ENCODE assay signal across 16 cellular contexts in the genomic region with DNA sequence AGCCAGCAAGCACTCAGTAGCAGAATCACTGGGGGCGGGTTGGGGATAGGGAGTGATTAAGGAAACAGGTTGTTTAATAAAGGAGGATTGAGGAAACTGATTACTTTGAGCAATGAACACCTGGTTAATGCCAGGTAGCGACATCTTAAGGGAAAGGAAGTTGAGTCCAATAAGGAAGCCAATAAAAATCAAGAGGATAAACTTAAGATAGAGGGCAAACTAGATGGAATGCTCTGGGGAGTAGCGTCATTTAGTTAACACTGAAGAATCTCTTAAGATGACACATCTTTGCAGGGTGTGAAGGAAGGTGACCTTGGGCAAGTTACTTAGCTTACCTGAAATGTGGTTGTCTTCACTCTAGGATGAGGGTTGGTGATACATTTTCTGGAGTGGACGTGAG.
A peak's percentile ranks its signal among the peaks of the same experiment; 100 is the strongest.
DNase-seq lines count a peak whose midpoint lies in the region; ATAC-seq, FAIRE-seq and TF ChIP-seq lines count a peak whose summit lies in the region.
"Had no signal": no experiment of that assay in that cellular context is flagged by ENCODE, and none has a peak within 500 bp of the region (broad histone marks: within the 10 kb centered on the region; RNA-seq: fewer than 3 reads in every experiment).

No MANE protein-coding gene starts in this region.

- BruUV-seq in PC-3 (replicated peaks; lab: Mats Ljungman, UMichigan) = no TSS peak

- H3K27me3 ChIP-seq in small intestine (ENCODE audit: control insufficient read depth in 2 of 2, insufficient read depth in 2 of 2, low read length in 2 of 2) = no peaks in the 10 kb centered on the region
- H3K27me3 ChIP-seq in PC-3 (ENCODE audit: low read length) = no peaks in the 10 kb centered on the region
- H3K27me3 ChIP-seq: BLaER1 had no signal

- no peak for ATAC-seq in activated CD8-positive, alpha-beta T cell treated with anti-CD3 and anti-CD28 coated beads, Interleukin-2, amount 10 ng/mL, durations not matched to agents 7 days and 5 days
- no peak for ATAC-seq in activated CD8-positive, alpha-beta T cell treated with anti-CD3 and anti-CD28 coated beads for 36 hours
- ATAC-seq in left colon = peak; percentile 90
- ATAC-seq in PC-3 = no peak
- ATAC-seq in GM21526 (IDR thresholded peaks at IDR 0.05; ENCODE audit: low FRiP score, unreplicated experiment) = no peak
- ATAC-seq: GM23338 had no signal

- no peaks in the 10 kb centered on the region for H3K36me3 Mint-ChIP-seq in activated CD8-positive, alpha-beta T cell treated with anti-CD3 and anti-CD28 coated beads, Interleukin-2, amount 10 ng/mL, durations not matched to agents 7 days and 5 days (ENCODE audit: low read depth)
- no peaks in the 10 kb centered on the region for H3K36me3 Mint-ChIP-seq in activated CD8-positive, alpha-beta T cell treated with anti-CD3 and anti-CD28 coated beads for 36 hours (ENCODE audit: low read depth)
- H3K36me3 Mint-ChIP-seq in activated CD4-positive, alpha-beta T cell treated with anti-CD3 and anti-CD28 coated beads, Interleukin-2, amount 10 ng/mL, durations not matched to agents 7 days and 5 days (ENCODE audit: low read depth) = no peaks in the 10 kb centered on the region

- H3K27ac ChIP-seq in small intestine (ENCODE audit: low read depth in 1 of 2, low read length in 1 of 2) = peak overlapping the region in 1 of 2 donors; percentile 12
- no peak overlapping the region for H3K27ac ChIP-seq in PC-3 (ENCODE audit: low read length)
- H3K27ac ChIP-seq: BLaER1 had no signal

- POLR2A ChIA-PET in activated CD8-positive, alpha-beta T cell treated with anti-CD3 and anti-CD28 coated beads, Interleukin-2, amount 10 ng/mL, durations not matched to agents 7 days and 5 days (lab: Charles Lee) = no interaction called here
- POLR2A ChIA-PET in activated CD8-positive, alpha-beta T cell treated with anti-CD3 and anti-CD28 coated beads for 36 hours (lab: Charles Lee) = no interaction called here
- POLR2A ChIA-PET in PC-3 (lab: Charles Lee; ENCODE audit: unreplicated experiment) = no interaction called here
- POLR2A ChIA-PET in activated CD4-positive, alpha-beta T cell treated with anti-CD3 and anti-CD28 coated beads, Interleukin-2, amount 10 ng/mL, durations not matched to agents 7 days and 5 days (lab: Charles Lee) = no interaction called here

- H3K79me2 ChIP-seq in PC-3 (ENCODE audit: low read length) = no peaks in the 10 kb centered on the region

- H3K27ac Mint-ChIP-seq in activated CD8-positive, alpha-beta T cell treated with anti-CD3 and anti-CD28 coated beads, Interleukin-2, amount 10 ng/mL, durations not matched to agents 7 days and 5 days = peak overlapping the region; percentile 19
- H3K27ac Mint-ChIP-seq in activated CD8-positive, alpha-beta T cell treated with anti-CD3 and anti-CD28 coated beads for 36 hours = no peak overlapping the region
- no peak overlapping the region for H3K27ac Mint-ChIP-seq in activated CD4-positive, alpha-beta T cell treated with anti-CD3 and anti-CD28 coated beads, Interleukin-2, amount 10 ng/mL, durations not matched to agents 7 days and 5 days
- H3K27ac Mint-ChIP-seq: CD4-positive, alpha-beta T cell; GM23338 had no signal

- H3K4me2 ChIP-seq in PC-3 (ENCODE audit: low read length) = no peak overlapping the region
- H3K4me2 ChIP-seq: BLaER1, GM23338 had no signal

- no peak overlapping the region for H3K4me3 Mint-ChIP-seq in activated CD8-positive, alpha-beta T cell treated with anti-CD3 and anti-CD28 coated beads, Interleukin-2, amount 10 ng/mL, durations not matched to agents 7 days and 5 days
- no peak overlapping the region for H3K4me3 Mint-ChIP-seq in activated CD8-positive, alpha-beta T cell treated with anti-CD3 and anti-CD28 coated beads for 36 hours
- no peak overlapping the region for H3K4me3 Mint-ChIP-seq in activated CD4-positive, alpha-beta T cell treated with anti-CD3 and anti-CD28 coated beads, Interleukin-2, amount 10 ng/mL, durations not matched to agents 7 days and 5 days
- H3K4me3 Mint-ChIP-seq: CD4-positive, alpha-beta T cell; GM23338 had no signal

- H3K4me1 ChIP-seq in small intestine (ENCODE audit: control insufficient read depth in 2 of 2, insufficient read depth in 1 of 2, low read depth in 1 of 2, low read length in 1 of 2) = peaks cover 2 to 17% of the 10 kb centered on the region in 2 donors
- H3K4me1 ChIP-seq in PC-3 (ENCODE audit: insufficient read depth, low read length) = no peaks in the 10 kb centered on the region

- H3K9ac ChIP-seq in PC-3 (ENCODE audit: low read length) = no peak overlapping the region
- H3K9ac ChIP-seq: BLaER1 had no signal

- FAIRE-seq in HTR-8/SVneo (lab: Jason Lieb, UNC) (peak; percentile 79), small intestine (lab: Jason Lieb, UNC) (no peak)

- H3K36me3 ChIP-seq in small intestine (ENCODE audit: control insufficient read depth in 2 of 2, insufficient read depth in 2 of 2, low read length in 2 of 2) (no peaks in the 10 kb centered on the region), PC-3 (ENCODE audit: low read depth, low read length) (no peaks in the 10 kb centered on the region)

- no peak overlapping the region for H3K4me3 ChIP-seq in small intestine (ENCODE audit: low read depth in 1 of 2, low read length in 2 of 2)
- H3K4me3 ChIP-seq in PC-3 (ENCODE audit: low read length) = no peak overlapping the region
- H3K4me3 ChIP-seq: BLaER1, GM23338 had no signal

- intact Hi-C loops in activated CD8-positive, alpha-beta T cell treated with anti-CD3 and anti-CD28 coated beads for 36 hours (cut with micrococcal nuclease) = no loop called here
- intact Hi-C loops in left colon (cut with DNase I, micrococcal nuclease) (no loop called here), PC-3 (cut with micrococcal nuclease) (no loop called here)

- H4K20me1 ChIP-seq in PC-3 (ENCODE audit: low read length) = no peaks in the 10 kb centered on the region

- peaks cover 39% of the 10 kb centered on the region for H3K4me1 Mint-ChIP-seq in activated CD8-positive, alpha-beta T cell treated with anti-CD3 and anti-CD28 coated beads, Interleukin-2, amount 10 ng/mL, durations not matched to agents 7 days and 5 days (ENCODE audit: low read depth)
- H3K4me1 Mint-ChIP-seq in activated CD8-positive, alpha-beta T cell treated with anti-CD3 and anti-CD28 coated beads for 36 hours (ENCODE audit: low read depth) = peaks cover 29% of the 10 kb centered on the region
- H3K4me1 Mint-ChIP-seq in activated CD4-positive, alpha-beta T cell treated with anti-CD3 and anti-CD28 coated beads, Interleukin-2, amount 10 ng/mL, durations not matched to agents 7 days and 5 days = peaks cover 41% of the 10 kb centered on the region
- H3K4me1 Mint-ChIP-seq: GM23338 had no signal

- H3K9me3 Mint-ChIP-seq in activated CD8-positive, alpha-beta T cell treated with anti-CD3 and anti-CD28 coated beads, Interleukin-2, amount 10 ng/mL, durations not matched to agents 7 days and 5 days (ENCODE audit: insufficient read depth) = no peaks in the 10 kb centered on the region
- no peaks in the 10 kb centered on the region for H3K9me3 Mint-ChIP-seq in activated CD8-positive, alpha-beta T cell treated with anti-CD3 and anti-CD28 coated beads for 36 hours
- no peaks in the 10 kb centered on the region for H3K9me3 Mint-ChIP-seq in activated CD4-positive, alpha-beta T cell treated with anti-CD3 and anti-CD28 coated beads, Interleukin-2, amount 10 ng/mL, durations not matched to agents 7 days and 5 days
- H3K9me3 Mint-ChIP-seq: CD4-positive, alpha-beta T cell; GM23338 had no signal

- WGBS in small intestine, 3 donors = 35 to 73% (median 51%) methylated on average over 4 of the region's 4 CpGs

- CTCF ChIA-PET in activated CD8-positive, alpha-beta T cell treated with anti-CD3 and anti-CD28 coated beads, Interleukin-2, amount 10 ng/mL, durations not matched to agents 7 days and 5 days (lab: Charles Lee) = no interaction called here
- CTCF ChIA-PET in activated CD8-positive, alpha-beta T cell treated with anti-CD3 and anti-CD28 coated beads for 36 hours (lab: Charles Lee) = no interaction called here
- CTCF ChIA-PET in PC-3 (lab: Charles Lee) = no interaction called here
- CTCF ChIA-PET in activated CD4-positive, alpha-beta T cell treated with anti-CD3 and anti-CD28 coated beads, Interleukin-2, amount 10 ng/mL, durations not matched to agents 7 days and 5 days (lab: Charles Lee) = interaction anchor here (1.0 kb wide), 1 partner anchor 10 kb away, joined by 4 read pairs; no protein-coding TSS in a partner anchor

- TF ChIP-seq CTCF in activated CD8-positive, alpha-beta T cell treated with anti-CD3 and anti-CD28 coated beads for 36 hours (IDR thresholded peaks at IDR 0.05) = no peak
- no peak for TF ChIP-seq CTCF in PC-3 (conservative IDR thresholded peaks at IDR 0.05; ENCODE audit: low read depth, low read length)

- H3K9me2 ChIP-seq in PC-3 (replicated peaks; ENCODE audit: low read length) = no peaks in the 10 kb centered on the region

- no peaks in the 10 kb centered on the region for H3K9me3 ChIP-seq in small intestine (ENCODE audit: control insufficient read depth, low read depth)
- no peaks in the 10 kb centered on the region for H3K9me3 ChIP-seq in PC-3 (ENCODE audit: low read length)
- H3K9me3 ChIP-seq: BLaER1 had no signal

- no peaks in the 10 kb centered on the region for H3K27me3 Mint-ChIP-seq in activated CD8-positive, alpha-beta T cell treated with anti-CD3 and anti-CD28 coated beads, Interleukin-2, amount 10 ng/mL, durations not matched to agents 7 days and 5 days (ENCODE audit: low read depth)
- H3K27me3 Mint-ChIP-seq in activated CD8-positive, alpha-beta T cell treated with anti-CD3 and anti-CD28 coated beads for 36 hours = no peaks in the 10 kb centered on the region
- no peaks in the 10 kb centered on the region for H3K27me3 Mint-ChIP-seq in activated CD4-positive, alpha-beta T cell treated with anti-CD3 and anti-CD28 coated beads, Interleukin-2, amount 10 ng/mL, durations not matched to agents 7 days and 5 days
- H3K27me3 Mint-ChIP-seq: CD4-positive, alpha-beta T cell had no signal

- H2AFZ ChIP-seq in PC-3 (ENCODE audit: low read length) = no peak overlapping the region
- H2AFZ ChIP-seq: GM23338 had no signal

- DNase-seq in activated CD8-positive, alpha-beta T cell treated with anti-CD3 and anti-CD28 coated beads, Interleukin-2, amount 10 ng/mL, durations not matched to agents 7 days and 5 days = no peak
- DNase-seq in activated CD8-positive, alpha-beta T cell treated with anti-CD3 and anti-CD28 coated beads for 36 hours = no peak
- DNase-seq in HTR-8/SVneo (ENCODE audit: insufficient read length, low spot score) (no peak), left colon (no peak), small intestine (peak; percentile 44), PC-3 (no peak)
- DNase-seq in activated CD4-positive, alpha-beta T cell treated with anti-CD3 and anti-CD28 coated beads, Interleukin-2, amount 10 ng/mL, durations not matched to agents 7 days and 5 days = no peak
- DNase-seq: 8988T; AML-193; CD4-positive, alpha-beta T cell; DND-41; GF-D8; H7 had no signal

- no peaks in the 10 kb centered on the region for H3F3A ChIP-seq in PC-3 (ENCODE audit: low read length, unreplicated experiment)
